Comparison of ENCODE assay signal across 21 cellular contexts in the genomic region with DNA sequence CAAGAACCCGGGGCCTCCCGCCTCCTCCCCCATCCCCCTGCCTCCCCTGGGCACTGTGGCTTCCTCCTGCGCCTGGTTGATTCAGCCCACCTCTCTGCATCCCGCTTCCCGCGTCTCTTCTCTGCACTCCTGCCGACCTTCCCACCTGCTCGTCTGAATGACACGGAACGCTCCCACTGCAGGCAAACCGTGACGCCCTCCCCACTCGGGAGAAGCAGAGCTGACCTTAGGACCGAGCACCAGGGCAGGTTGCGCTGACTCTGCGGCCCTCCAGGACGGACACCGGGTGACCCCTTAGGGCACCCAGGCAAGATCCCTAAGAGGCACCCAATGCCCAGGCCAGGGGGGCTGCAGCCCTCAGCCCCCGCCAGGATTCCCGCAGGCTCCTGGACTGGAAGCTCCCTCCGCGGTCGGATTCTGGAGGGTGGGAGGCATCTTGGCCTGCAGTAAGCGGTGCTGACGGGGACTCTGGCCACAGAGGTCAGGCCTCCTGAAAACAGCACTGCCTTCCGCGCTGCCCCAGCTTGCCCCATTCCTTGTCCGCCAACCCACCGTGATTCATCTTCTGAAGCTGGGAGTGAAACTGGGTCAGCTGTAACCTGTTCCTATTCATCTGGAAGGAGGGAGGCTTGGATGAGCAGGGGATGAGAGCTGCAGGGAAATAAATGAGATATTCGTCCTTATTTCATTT. TPM values are rescaled to one million over a fixed set of nuclear protein-coding genes. Genes with fewer than 3 reads are reported as not detected.
DNase-seq lines count a peak whose midpoint lies in the region; ATAC-seq and TF ChIP-seq lines count a peak whose summit lies in the region.
"Had no signal": no experiment of that assay in that cellular context is flagged by ENCODE, and none has a peak within 500 bp of the region (broad histone marks: within the 10 kb centered on the region; RNA-seq: fewer than 3 reads in every experiment).

No MANE protein-coding gene starts in this region.

- no peak overlapping the region for H3K4me3 Mint-ChIP-seq in CD14-positive monocyte
- no peak overlapping the region for H3K4me3 Mint-ChIP-seq in activated B cell treated with CpG ODN at 0.5 μM for 24 hours
- no peak overlapping the region for H3K4me3 Mint-ChIP-seq in stimulated activated naive B cell treated with anti-CD40 and anti-IgM and Interleukin-4, amounts not matched to agents 10 μg/mL and 1 μg/mL and 100 μg/mL, for 72 hours
- H3K4me3 Mint-ChIP-seq: activated naive CD4-positive, alpha-beta T cell treated with anti-CD3 and anti-CD28 coated beads, Interleukin-2, amount 10 ng/mL, durations not matched to agents 7 days and 5 days; effector memory CD8-positive, alpha-beta T cell; nephron; T-helper 1 cell treated with Interleukin-12 subunit alpha and Interleukin-12 subunit beta and Interleukin-4 antibody, amounts not matched to agents 30 μg/mL and 1 μg/mL, for 36 hours; type B pancreatic cell had no signal

- H3K27me3 Mint-ChIP-seq in CD14-positive monocyte (ENCODE audit: low read depth in 3 of 3) (peaks cover 0 to 4% (median 2%) of the 10 kb centered on the region in 3 donors), activated B cell treated with CpG ODN at 0.5 μM for 24 hours (peaks cover 10% of the 10 kb centered on the region)
- H3K27me3 Mint-ChIP-seq in stimulated activated naive B cell treated with anti-CD40 and anti-IgM and Interleukin-4, amounts not matched to agents 10 μg/mL and 1 μg/mL and 100 μg/mL, for 72 hours, result peaks cover 15 to 24% of the 10 kb centered on the region in 2 donors
- H3K27me3 Mint-ChIP-seq: type B pancreatic cell had no signal

- no peak for ATAC-seq in activated B cell treated with CpG ODN at 0.5 μM for 24 hours (ENCODE audit: low read depth)
- no peak for ATAC-seq in HG02759 (IDR thresholded peaks at IDR 0.05; ENCODE audit: unreplicated experiment)
- ATAC-seq in stimulated activated naive B cell treated with anti-CD40 and anti-IgM and Interleukin-4, amounts not matched to agents 10 μg/mL and 1 μg/mL and 100 μg/mL, for 72 hours (replicated peaks), result no peak
- ATAC-seq: effector memory CD8-positive, alpha-beta T cell had no signal

- CTCF ChIA-PET in activated B cell treated with CpG ODN at 0.5 μM for 24 hours (lab: Charles Lee), result interaction anchor here (1.4 kb wide), 1 partner anchor 97 kb away, joined by 4 read pairs; no protein-coding TSS in a partner anchor

- H3K27ac Mint-ChIP-seq in CD14-positive monocyte (no peak overlapping the region), activated B cell treated with CpG ODN at 0.5 μM for 24 hours (no peak overlapping the region)
- no peak overlapping the region for H3K27ac Mint-ChIP-seq in stimulated activated naive B cell treated with anti-CD40 and anti-IgM and Interleukin-4, amounts not matched to agents 10 μg/mL and 1 μg/mL and 100 μg/mL, for 72 hours
- H3K27ac Mint-ChIP-seq: activated naive CD4-positive, alpha-beta T cell treated with anti-CD3 and anti-CD28 coated beads, Interleukin-2, amount 10 ng/mL, durations not matched to agents 7 days and 5 days; effector memory CD8-positive, alpha-beta T cell; T-helper 1 cell treated with Interleukin-12 subunit alpha and Interleukin-12 subunit beta and Interleukin-4 antibody, amounts not matched to agents 30 μg/mL and 1 μg/mL, for 36 hours; type B pancreatic cell had no signal

- H3K4me1 Mint-ChIP-seq in CD14-positive monocyte (no peaks in the 10 kb centered on the region), activated B cell treated with CpG ODN at 0.5 μM for 24 hours (no peaks in the 10 kb centered on the region)
- H3K4me1 Mint-ChIP-seq in stimulated activated naive B cell treated with anti-CD40 and anti-IgM and Interleukin-4, amounts not matched to agents 10 μg/mL and 1 μg/mL and 100 μg/mL, for 72 hours, result no peaks in the 10 kb centered on the region
- H3K4me1 Mint-ChIP-seq: activated naive CD4-positive, alpha-beta T cell treated with anti-CD3 and anti-CD28 coated beads, Interleukin-2, amount 10 ng/mL, durations not matched to agents 7 days and 5 days had no signal

- no peak overlapping the region for H3K4me3 ChIP-seq in fibroblast of mammary gland (ENCODE audit: control insufficient read depth, low read depth, low read length)

- POLR2A ChIA-PET in activated B cell treated with CpG ODN at 0.5 μM for 24 hours (lab: Charles Lee), result interaction anchor here (0.6 kb wide), 1 partner anchor 9 kb away, joined by 3 read pairs; no protein-coding TSS in a partner anchor

- intact Hi-C loops in CD14-positive monocyte (cut with micrococcal nuclease), result no loop called here
- intact Hi-C loops in activated B cell treated with CpG ODN at 0.5 μM for 24 hours (cut with micrococcal nuclease), result no loop called here

- H3K9me3 Mint-ChIP-seq in CD14-positive monocyte (peaks cover 0 to 4% (median 0%) of the 10 kb centered on the region in 7 donors), activated B cell treated with CpG ODN at 0.5 μM for 24 hours (no peaks in the 10 kb centered on the region)
- no peaks in the 10 kb centered on the region for H3K9me3 Mint-ChIP-seq in stimulated activated naive B cell treated with anti-CD40 and anti-IgM and Interleukin-4, amounts not matched to agents 10 μg/mL and 1 μg/mL and 100 μg/mL, for 72 hours
- H3K9me3 Mint-ChIP-seq: activated naive CD4-positive, alpha-beta T cell treated with anti-CD3 and anti-CD28 coated beads, Interleukin-2, amount 10 ng/mL, durations not matched to agents 7 days and 5 days; effector memory CD8-positive, alpha-beta T cell; T-helper 1 cell treated with Interleukin-12 subunit alpha and Interleukin-12 subunit beta and Interleukin-4 antibody, amounts not matched to agents 30 μg/mL and 1 μg/mL, for 36 hours; type B pancreatic cell had no signal

- DNase-seq in CD14-positive monocyte (ENCODE audit: low spot score), result peak; percentile 32
- DNase-seq in activated B cell treated with CpG ODN at 0.5 μM for 24 hours, result peak; percentile 7
- peak; percentile 58 for DNase-seq in fibroblast of mammary gland (ENCODE audit: low read depth)
- DNase-seq in renal cortical epithelial cell (ENCODE audit: low read depth), result peak; percentile 82
- no peak for DNase-seq in 8988T
- DNase-seq in substantia nigra (lab: John Stamatoyannopoulos, UW), result no peak
- no peak for DNase-seq in stimulated activated naive B cell treated with anti-CD40 and anti-IgM and Interleukin-4, amounts not matched to agents 10 μg/mL and 1 μg/mL and 100 μg/mL, for 72 hours
- DNase-seq: activated CD4-positive, CD25-positive, alpha-beta regulatory T cell treated with anti-CD3 and anti-CD28 coated beads, Interleukin-2, amount 50 U/mL, for 72 hours; activated naive CD4-positive, alpha-beta T cell treated with anti-CD3 and anti-CD28 coated beads, Interleukin-2, amount 10 ng/mL, durations not matched to agents 7 days and 5 days; effector memory CD8-positive, alpha-beta T cell; Karpas-422; NCI-H1417 treated with DMSO at 0.1 percent for 48 hours; NCI-H345; SHP77; stimulated activated CD4-positive, alpha-beta T cell treated with anti-CD3 and anti-CD28 coated beads, Interleukin-2, amount 100 ng/mL, for 24 hours had no signal

- no peak overlapping the region for H3K27ac ChIP-seq in substantia nigra (ENCODE audit: low read depth, low read length, poor library complexity, severe bottlenecking)

- TF ChIP-seq CTCF in CD14-positive monocyte (IDR thresholded peaks at IDR 0.05) (no peak), activated B cell treated with CpG ODN at 0.5 μM for 24 hours (IDR thresholded peaks at IDR 0.05) (no peak), fibroblast of mammary gland (conservative IDR thresholded peaks at IDR 0.05; ENCODE audit: control insufficient read depth, insufficient read depth, low read depth, low read length) (no peak)

- H3K36me3 Mint-ChIP-seq in CD14-positive monocyte, result no peaks in the 10 kb centered on the region
- H3K36me3 Mint-ChIP-seq in activated B cell treated with CpG ODN at 0.5 μM for 24 hours (ENCODE audit: low read depth), result no peaks in the 10 kb centered on the region
- H3K36me3 Mint-ChIP-seq in stimulated activated naive B cell treated with anti-CD40 and anti-IgM and Interleukin-4, amounts not matched to agents 10 μg/mL and 1 μg/mL and 100 μg/mL, for 72 hours, result no peaks in the 10 kb centered on the region
- H3K36me3 Mint-ChIP-seq: activated naive CD4-positive, alpha-beta T cell treated with anti-CD3 and anti-CD28 coated beads, Interleukin-2, amount 10 ng/mL, durations not matched to agents 7 days and 5 days; type B pancreatic cell had no signal

RNA-seq across cellular contexts. Expression of a gene that starts 1.0 kb away (rescaled TPM):
- polyA plus RNA-seq in CD14-positive monocyte, result not detected
- not detected in 2 replicates for total RNA-seq in activated B cell treated with CpG ODN at 0.5 μM for 24 hours
- not detected in 2 replicates for total RNA-seq in renal cortical epithelial cell
- total RNA-seq: lung microvascular endothelial cell had no signal

RNA-seq across cellular contexts. Expression of a gene that starts 26.4 kb away (rescaled TPM):
- polyA plus RNA-seq in CD14-positive monocyte, result not detected
- total RNA-seq in activated B cell treated with CpG ODN at 0.5 μM for 24 hours (not detected in 2 replicates), renal cortical epithelial cell (not detected in 2 replicates)
- total RNA-seq: frontal cortex, lung microvascular endothelial cell had no signal

Comparison
In these comparisons a context has a peak if more than half of its experiments do, and no peak if none do; other contexts are left out.
1. DNase-seq: peak in CD14-positive monocyte (single experiment), activated B cell treated with CpG ODN at 0.5 μM for 24 hours (single experiment), fibroblast of mammary gland (single experiment) and renal cortical epithelial cell (single experiment); none in 8988T (single experiment), substantia nigra (0 of 49) and stimulated activated naive B cell treated with anti-CD40 and anti-IgM and Interleukin-4, amounts not matched to agents 10 μg/mL and 1 μg/mL and 100 μg/mL, for 72 hours (single experiment).